8 cellular contexts compared by ENCODE assay signal in genomic region chr2:181393472-181393871, GRCh38.
DNase-seq lines count a peak whose midpoint lies in the region; ATAC-seq and TF ChIP-seq lines count a peak whose summit lies in the region.

No MANE protein-coding gene starts in this region.

- H3K27me3 ChIP-seq in A673 (replicated peaks; ENCODE audit: insufficient read depth, low read depth, low read length, poor library complexity) = no peaks in the 10 kb centered on the region

- no peaks in the 10 kb centered on the region for H3K36me3 ChIP-seq in A673 (ENCODE audit: insufficient read depth, low read length, poor library complexity, severe bottlenecking)

- H3K4me1 ChIP-seq in A673 (ENCODE audit: insufficient read depth, low read length, poor library complexity, severe bottlenecking) = peaks cover 25% of the 10 kb centered on the region

- in situ Hi-C loops in GM13976 (cut with MboI; ENCODE audit: low sequenced_read_pairs, unreplicated experiment) = no loop called here

- BruUV-seq in A673 (replicated peaks; lab: Mats Ljungman, UMichigan) = no TSS peak

- peak; percentile 33 for DNase-seq in A673 (ENCODE audit: low spot score)
- DNase-seq in GM13976 (ENCODE audit: low spot score) = peak; percentile 51
- DNase-seq in HuH-7 (ENCODE audit: low spot score) = peak; percentile 11
- peak; percentile 46 for DNase-seq in SW480 (ENCODE audit: low spot score)
- peak; percentile 63 for DNase-seq in hepatic stellate cell (ENCODE audit: low spot score)
- DNase-seq in GM19240 (ENCODE audit: insufficient read length, low spot score) = no peak
- DNase-seq in DMS114 treated with DMSO at 0.1 percent for 48 hours (lab: John Stamatoyannopoulos, UW; ENCODE audit: unreplicated experiment) = no peak

- intact Hi-C loops in A673 (cut with micrococcal nuclease; ENCODE audit: unreplicated experiment) = no loop called here

- CTCF ChIA-PET in A673 (lab: Charles Lee) = no interaction called here

- no peaks in the 10 kb centered on the region for H3K9me3 ChIP-seq in A673 (ENCODE audit: low read depth, low read length, poor library complexity, severe bottlenecking)

- no peak for ATAC-seq in GM19328 (IDR thresholded peaks at IDR 0.05; ENCODE audit: unreplicated experiment)

- TF ChIP-seq CTCF in A673 (conservative IDR thresholded peaks at IDR 0.05; ENCODE audit: low read depth, low read length) (no peak), GM13976 (IDR thresholded peaks at IDR 0.05; ENCODE audit: borderline replicate concordance, control extremely low read depth, extremely low read depth, insufficient read depth, missing control alignments) (no peak)

- no peak overlapping the region for H3K4me3 ChIP-seq in A673 (ENCODE audit: low read depth, low read length, poor library complexity, severe bottlenecking)

- H3K27ac ChIP-seq in A673 (ENCODE audit: low read depth, low read length, poor library complexity, severe bottlenecking) = no peak overlapping the region

- POLR2A ChIA-PET in A673 (lab: Charles Lee; ENCODE audit: low non-redundant PET) = no interaction called here

Comparison
In these comparisons a context has a peak if more than half of its experiments do, and no peak if none do; other contexts are left out.
1. DNase-seq: peak in A673 (single experiment), GM13976 (single experiment), HuH-7 (single experiment), SW480 (single experiment) and hepatic stellate cell (single experiment); none in GM19240 (single experiment) and DMS114 treated with DMSO at 0.1 percent for 48 hours (single experiment).